In genomic region chr4:1712216-1713002, GRCh38 we compare ENCODE assay signal across 8 cellular contexts. TPM values are rescaled to one million over a fixed set of nuclear protein-coding genes. Genes with fewer than 3 reads are reported as not detected.
A peak's percentile ranks its signal among the peaks of the same experiment; 100 is the strongest.
DNase-seq lines count a peak whose midpoint lies in the region; ATAC-seq, FAIRE-seq and TF ChIP-seq lines count a peak whose summit lies in the region.

Gene SLBP, minus strand, starts transcription at chr4:1712319. Its CDS starts 131 bp downstream, at chr4:1712188.

- peaks cover 9% of the 10 kb centered on the region for H3K36me3 ChIP-seq in GM06990 (ENCODE audit: control insufficient read depth, insufficient read depth, low read length)

- DNase-seq in GM06990 (ENCODE audit: extremely low read depth, insufficient read length) (peak; percentile 100), NB4 (ENCODE audit: low read depth) (peak; percentile 100), SK-N-DZ (ENCODE audit: low spot score) (peak; percentile 94), frontal cortex (ENCODE audit: low spot score in 2 of 2) (peak; percentile 94 to 98), nucleus accumbens (lab: John Stamatoyannopoulos, UW) (peak in 55 of 56 donors; percentile 41 to 95 (median 83)), superior temporal gyrus (ENCODE audit: extremely low spot score) (peak; percentile 80)
- DNase-seq in activated naive CD4-positive, alpha-beta T cell treated with anti-CD3 and anti-CD28 coated beads for 36 hours, result peak; percentile 99

- no peak for FAIRE-seq in frontal cortex (lab: Jason Lieb, UNC)

- H3K4me3 ChIP-seq in GM06990 (replicated peaks; ENCODE audit: low read depth, low read length), result peak within 1 kb of the TSS; percentile 92
- H3K4me3 ChIP-seq in NB4 (ENCODE audit: low read depth, low read length), result peak within 1 kb of the TSS; percentile 100

- no peak for TF ChIP-seq CTCF in GM06990 (IDR thresholded peaks at IDR 0.05; ENCODE audit: insufficient read depth, low read length, poor library complexity, severe bottlenecking)
- TF ChIP-seq CTCF in NB4 (IDR thresholded peaks at IDR 0.05; ENCODE audit: low read depth, low read length), result no peak

- no peaks in the 10 kb centered on the region for H3K9me3 Mint-ChIP-seq in activated naive CD4-positive, alpha-beta T cell treated with anti-CD3 and anti-CD28 coated beads for 36 hours

- no peaks in the 10 kb centered on the region for H3K27me3 ChIP-seq in GM06990 (replicated peaks; ENCODE audit: control insufficient read depth, insufficient read depth, low read length)

- CTCF ChIA-PET in activated naive CD4-positive, alpha-beta T cell treated with anti-CD3 and anti-CD28 coated beads for 36 hours (lab: Charles Lee), result interaction anchor here (1.3 to 7.3 kb wide), 2 partner anchors 9 to 18 kb away, joined by 3 to 77 read pairs; partner anchors contain the start of genes TACC3 and TMEM129

- peak; percentile 76 for ATAC-seq in HG02571 (IDR thresholded peaks at IDR 0.05; ENCODE audit: unreplicated experiment)

- H3K27ac Mint-ChIP-seq in activated naive CD4-positive, alpha-beta T cell treated with anti-CD3 and anti-CD28 coated beads for 36 hours, result peak within 1 kb of the TSS; percentile 94

- TF ChIP-seq POLR2A in NB4 (IDR thresholded peaks at IDR 0.05; ENCODE audit: extremely low read depth, insufficient read length), result peak; percentile 91

- H3K4me3 Mint-ChIP-seq in activated naive CD4-positive, alpha-beta T cell treated with anti-CD3 and anti-CD28 coated beads for 36 hours, result peak within 1 kb of the TSS; percentile 98

- intact Hi-C loops in activated naive CD4-positive, alpha-beta T cell treated with anti-CD3 and anti-CD28 coated beads for 36 hours (cut with micrococcal nuclease), result loop anchor here (1.0 to 5.0 kb wide), 10 partner anchors 9 to 550 kb away; partner anchors contain the start of genes CTBP1, FAM53A, HAUS3 and LETM1

- H3K4me1 Mint-ChIP-seq in activated naive CD4-positive, alpha-beta T cell treated with anti-CD3 and anti-CD28 coated beads for 36 hours (ENCODE audit: low read depth), result peaks cover 68% of the 10 kb centered on the region

- H3K36me3 Mint-ChIP-seq in activated naive CD4-positive, alpha-beta T cell treated with anti-CD3 and anti-CD28 coated beads for 36 hours (ENCODE audit: low read depth), result peaks cover 60% of the 10 kb centered on the region

- H3K27me3 Mint-ChIP-seq in activated naive CD4-positive, alpha-beta T cell treated with anti-CD3 and anti-CD28 coated beads for 36 hours (ENCODE audit: low read depth), result no peaks in the 10 kb centered on the region

RNA-seq across cellular contexts. Expression of gene SLBP, which starts in this region (rescaled TPM):
- polyA plus RNA-seq in SK-N-DZ (2014; cell fraction: cytosol; rRNA removed), result 169 and 184 TPM in 2 replicates
- 100 and 125 TPM in 2 replicates for polyA plus RNA-seq in SK-N-DZ (2014; cell fraction: nucleus; rRNA removed)
- total RNA-seq in activated naive CD4-positive, alpha-beta T cell treated with anti-CD3 and anti-CD28 coated beads for 36 hours, result 10 to 100 TPM; 75.4 to 77.1 TPM
- 51.0 TPM for total RNA-seq in frontal cortex

Comparison
In these comparisons a context has a peak if more than half of its experiments do, and no peak if none do; other contexts are left out.
1. Peak in every context shown above with its lines: DNase-seq, ATAC-seq and H3K4me3 ChIP-seq.